13 cellular contexts compared by ENCODE assay signal in genomic region chr13:33757713-33758112, GRCh38.
DNase-seq lines count a peak whose midpoint lies in the region; ATAC-seq, FAIRE-seq and TF ChIP-seq lines count a peak whose summit lies in the region.
"Had no signal": no experiment of that assay in that cellular context is flagged by ENCODE, and none has a peak within 500 bp of the region (broad histone marks: within the 10 kb centered on the region; RNA-seq: fewer than 3 reads in every experiment).

No MANE protein-coding gene starts in this region.

- H3K9ac ChIP-seq in GM12878 (ENCODE audit: control insufficient read depth, insufficient read depth, low read length): no peak overlapping the region
- H3K9ac ChIP-seq: parathyroid adenoma had no signal

- H4K20me1 ChIP-seq in GM12878 (ENCODE audit: control insufficient read depth, insufficient read depth): no peaks in the 10 kb centered on the region

- no peaks in the 10 kb centered on the region for H3K79me2 ChIP-seq in GM12878 (ENCODE audit: control insufficient read depth, insufficient read depth, low read length)
- H3K79me2 ChIP-seq: parathyroid adenoma had no signal

- BruUV-seq in GM12878 (replicated peaks; lab: Mats Ljungman, UMichigan): no TSS peak

- RAD21 ChIA-PET in GM12878 (lab: Charles Lee; ENCODE audit: unreplicated experiment): interaction anchor here (0.8 to 1.5 kb wide), 2 partner anchors 29 to 529 kb away, joined by 3 to 6 read pairs; no protein-coding TSS in a partner anchor

- FAIRE-seq in GM12878 (lab: Jason Lieb, UNC): peak; percentile 94
- FAIRE-seq: astrocyte, endometrium had no signal

- ATAC-seq in GM18867 (IDR thresholded peaks at IDR 0.05; ENCODE audit: unreplicated experiment) (peak; percentile 77), GM21786 (IDR thresholded peaks at IDR 0.05; ENCODE audit: unreplicated experiment) (peak; percentile 54), HG03354 (IDR thresholded peaks at IDR 0.05; ENCODE audit: poor library complexity, severe bottlenecking, unreplicated experiment) (peak; percentile 78), GM12878 (peak; percentile 91)

- DNase-seq in GM12878 (ENCODE audit: low read depth, low spot score) (no peak), NCI-H526 treated with DMSO at 0.1 percent for 48 hours (lab: John Stamatoyannopoulos, UW) (no peak), NCI-H2107 treated with DMSO at 0.1 percent for 48 hours (lab: John Stamatoyannopoulos, UW; ENCODE audit: unreplicated experiment) (no peak), prostate gland (ENCODE audit: low spot score) (no peak), NCI-H510A (lab: John Stamatoyannopoulos, UW) (no peak)
- DNase-seq: activated CD8-positive, alpha-beta memory T cell treated with anti-CD3 and anti-CD28 coated beads, Interleukin-2, amount 50 U/mL, for 4 hours had no signal

- peak overlapping the region; percentile 66 for H3K27ac ChIP-seq in GM12878 (ENCODE audit: control insufficient read depth, insufficient read depth)
- no peak overlapping the region for H3K27ac ChIP-seq in prostate gland
- H3K27ac ChIP-seq: parathyroid adenoma, suprapubic skin had no signal

- intact Hi-C loops in GM12878 (cut with micrococcal nuclease; ENCODE audit: unreplicated experiment) (no loop called here), prostate gland (cut with DNase I) (no loop called here)

- no peak for TF ChIP-seq CTCF in GM12878 (IDR thresholded peaks at IDR 0.05 in 2 of 3, conservative IDR thresholded peaks at IDR 0.05 in 1 of 3; ENCODE audit: control insufficient read depth in 2 of 3, extremely low read depth in 1 of 3, insufficient read depth in 1 of 3, low read depth in 3 of 3, low read length in 3 of 3)
- TF ChIP-seq CTCF in prostate gland (IDR thresholded peaks at IDR 0.05): no peak

- SMC1A ChIA-PET in GM12878 (lab: Charles Lee; ENCODE audit: uncharacterized antibody, unreplicated experiment): interaction anchor here (1.0 to 2.0 kb wide), 9 partner anchors 12 to 74 kb away, joined by 3 to 11 read pairs (median 4); no protein-coding TSS in a partner anchor

- TF ChIP-seq RAD21 in GM12878 (IDR thresholded peaks at IDR 0.05; ENCODE audit: insufficient read depth, low read depth, low read length): no peak

- H3K9me3 ChIP-seq in GM12878 (replicated peaks; ENCODE audit: control insufficient read depth, insufficient read depth, low read length) (no peaks in the 10 kb centered on the region), prostate gland (no peaks in the 10 kb centered on the region)
- H3K9me3 ChIP-seq: suprapubic skin had no signal

- H3K27me3 ChIP-seq in GM12878 (replicated peaks in 1 of 2; ENCODE audit: control insufficient read depth in 2 of 2, insufficient read depth in 2 of 2, low read length in 1 of 2): no peaks in the 10 kb centered on the region
- H3K27me3 ChIP-seq in prostate gland (replicated peaks; ENCODE audit: insufficient read depth): no peaks in the 10 kb centered on the region
- H3K27me3 ChIP-seq: suprapubic skin had no signal

- H3K4me3 ChIP-seq in GM12878 (no peak overlapping the region; the same call in 1 of the 2 replicates), prostate gland (no peak overlapping the region)
- H3K4me3 ChIP-seq: suprapubic skin had no signal

- H3K36me3 ChIP-seq in GM12878 (ENCODE audit: control insufficient read depth in 2 of 2, insufficient read depth in 2 of 2, low read length in 1 of 2) (no peaks in the 10 kb centered on the region), prostate gland (no peaks in the 10 kb centered on the region)
- H3K36me3 ChIP-seq: suprapubic skin had no signal

- in situ Hi-C loops in GM12878 (cut with MboI): no loop called here

- TF ChIP-seq EP300 in GM12878 (IDR thresholded peaks at IDR 0.05; ENCODE audit: borderline replicate concordance in 1 of 2, control insufficient read depth in 1 of 2, low read depth in 2 of 2, low read length in 2 of 2): peak in 1 of 2 experiments; percentile 44; a peak in 1 of 4 replicates

- CTCF ChIA-PET in GM12878 (lab: Yijun Ruan, JAX): interaction anchor here (1.1 to 1.5 kb wide), 3 partner anchors 29 to 173 kb away, joined by 3 to 7 read pairs (median 3); no protein-coding TSS in a partner anchor

- no peak for TF ChIP-seq POLR2A in GM12878 (IDR thresholded peaks at IDR 0.05; ENCODE audit: low read depth, low read length)
- TF ChIP-seq POLR2A in prostate gland (IDR thresholded peaks at IDR 0.05): no peak

- no peak overlapping the region for H2AFZ ChIP-seq in GM12878 (ENCODE audit: control insufficient read depth, low read depth, low read length)
- H2AFZ ChIP-seq: parathyroid adenoma had no signal

- WGBS in GM12878 (ENCODE audit: insufficient coverage, insufficient replicate concordance, low lambda C conversion rate, missing lambda C conversion rate): 0% methylated on average over 2 of the region's 2 CpGs
- WGBS in prostate gland: 74% methylated on average over 2 of the region's 2 CpGs

- H3K4me1 ChIP-seq in GM12878 (ENCODE audit: control insufficient read depth, insufficient read depth, low read length): peaks cover 16% of the 10 kb centered on the region
- no peaks in the 10 kb centered on the region for H3K4me1 ChIP-seq in prostate gland (replicated peaks)
- H3K4me1 ChIP-seq: parathyroid adenoma, suprapubic skin had no signal

- peak overlapping the region; percentile 21 for H3K4me2 ChIP-seq in GM12878 (ENCODE audit: control insufficient read depth, insufficient read depth)

- POLR2A ChIA-PET in GM12878 (lab: Charles Lee): interaction anchor here (1.0 kb wide), 1 partner anchor 14 kb away, joined by 3 read pairs; no protein-coding TSS in a partner anchor

TF ChIP-seq in GM12878, 131 proteins besides CTCF, POLR2A, EP300 and RAD21 (continues in another document):
- TF ChIP-seq REST (IDR thresholded peaks at IDR 0.05; ENCODE audit: low read depth, low read length) (no peak), IKZF2 (IDR thresholded peaks at IDR 0.05) (peak; percentile 95 to 96), ZBTB11 (CRISPR knock-in tag; IDR thresholded peaks at IDR 0.05) (no peak), RUNX3 (IDR thresholded peaks at IDR 0.05; ENCODE audit: low read length) (peak; percentile 83), HCFC1 (IDR thresholded peaks at IDR 0.05; ENCODE audit: low read length) (no peak), BCL11A (IDR thresholded peaks at IDR 0.05; ENCODE audit: low read depth, low read length) (peak; percentile 68), SIX5 (IDR thresholded peaks at IDR 0.05; ENCODE audit: low read depth, low read length, severe bottlenecking) (no peak), KAT2A (conservative IDR thresholded peaks at IDR 0.05; ENCODE audit: control insufficient read depth, low read depth, low read length) (no peak), TBL1XR1 (IDR thresholded peaks at IDR 0.05; ENCODE audit: low read depth, low read length) (no peak), SRF (IDR thresholded peaks at IDR 0.05; ENCODE audit: low read depth in 2 of 2, low read length in 2 of 2) (no peak)
